In the genomic region with DNA sequence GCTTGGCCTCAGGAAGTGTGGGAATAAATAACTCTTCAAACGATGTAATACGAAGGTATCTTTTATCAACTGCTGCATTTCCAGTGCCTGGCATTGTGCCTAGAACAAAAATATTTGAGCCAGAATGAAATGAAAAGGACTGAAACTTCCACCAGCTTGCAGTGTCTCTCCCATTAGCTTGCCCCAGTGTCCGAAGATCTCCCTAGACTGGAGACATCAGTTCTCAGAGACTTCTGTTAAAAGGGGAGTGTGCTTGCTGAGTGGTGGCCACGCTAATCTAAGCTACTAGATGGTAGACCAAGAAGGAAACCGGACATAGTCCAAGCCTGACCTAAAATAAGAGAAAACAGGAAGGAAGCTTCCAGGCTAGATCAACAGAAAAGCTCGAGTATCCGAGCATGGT, we compare ENCODE assay signal across 1 cellular context.
TF ChIP-seq lines count a peak whose summit lies in the region.

No MANE protein-coding gene starts in this region.

TF ChIP-seq in K562, 482 proteins besides CTCF, POLR2A, EP300 and RAD21 (continued from another document):
- TF ChIP-seq, protein P1, sequence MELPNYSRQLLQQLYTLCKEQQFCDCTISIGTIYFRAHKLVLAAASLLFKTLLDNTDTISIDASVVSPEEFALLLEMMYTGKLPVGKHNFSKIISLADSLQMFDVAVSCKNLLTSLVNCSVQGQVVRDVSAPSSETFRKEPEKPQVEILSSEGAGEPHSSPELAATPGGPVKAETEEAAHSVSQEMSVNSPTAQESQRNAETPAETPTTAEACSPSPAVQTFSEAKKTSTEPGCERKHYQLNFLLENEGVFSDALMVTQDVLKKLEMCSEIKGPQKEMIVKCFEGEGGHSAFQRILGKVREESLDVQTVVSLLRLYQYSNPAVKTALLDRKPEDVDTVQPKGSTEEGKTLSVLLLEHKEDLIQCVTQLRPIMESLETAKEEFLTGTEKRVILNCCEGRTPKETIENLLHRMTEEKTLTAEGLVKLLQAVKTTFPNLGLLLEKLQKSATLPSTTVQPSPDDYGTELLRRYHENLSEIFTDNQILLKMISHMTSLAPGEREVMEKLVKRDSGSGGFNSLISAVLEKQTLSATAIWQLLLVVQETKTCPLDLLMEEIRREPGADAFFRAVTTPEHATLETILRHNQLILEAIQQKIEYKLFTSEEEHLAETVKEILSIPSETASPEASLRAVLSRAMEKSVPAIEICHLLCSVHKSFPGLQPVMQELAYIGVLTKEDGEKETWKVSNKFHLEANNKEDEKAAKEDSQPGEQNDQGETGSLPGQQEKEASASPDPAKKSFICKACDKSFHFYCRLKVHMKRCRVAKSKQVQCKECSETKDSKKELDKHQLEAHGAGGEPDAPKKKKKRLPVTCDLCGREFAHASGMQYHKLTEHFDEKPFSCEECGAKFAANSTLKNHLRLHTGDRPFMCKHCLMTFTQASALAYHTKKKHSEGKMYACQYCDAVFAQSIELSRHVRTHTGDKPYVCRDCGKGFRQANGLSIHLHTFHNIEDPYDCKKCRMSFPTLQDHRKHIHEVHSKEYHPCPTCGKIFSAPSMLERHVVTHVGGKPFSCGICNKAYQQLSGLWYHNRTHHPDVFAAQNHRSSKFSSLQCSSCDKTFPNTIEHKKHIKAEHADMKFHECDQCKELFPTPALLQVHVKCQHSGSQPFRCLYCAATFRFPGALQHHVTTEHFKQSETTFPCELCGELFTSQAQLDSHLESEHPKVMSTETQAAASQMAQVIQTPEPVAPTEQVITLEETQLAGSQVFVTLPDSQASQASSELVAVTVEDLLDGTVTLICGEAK (IDR thresholded peaks at IDR 0.05) = peak; percentile 26; the same call in 1 of the 2 replicates
- TF ChIP-seq, protein P1 (CRISPR knock-in tag; IDR thresholded peaks at IDR 0.05) = no peak
- no peak for TF ChIP-seq FOS (IDR thresholded peaks at IDR 0.05; ENCODE audit: extremely low read depth, insufficient read length)
- TF ChIP-seq ETV6 (IDR thresholded peaks at IDR 0.05; ENCODE audit: borderline replicate concordance in 1 of 2, low read depth in 2 of 2, low read length in 1 of 2) = 0 out of 4 replicates have a peak, but pooled peaks of 1 of the 2 experiments have one; percentile 27
- TF ChIP-seq ETV6 (CRISPR knock-in tag; IDR thresholded peaks at IDR 0.05; ENCODE audit: borderline replicate concordance) = no peak
- peak; percentile 66; the same call in 1 of the 2 replicates for TF ChIP-seq ZBTB17 (CRISPR knock-in tag; IDR thresholded peaks at IDR 0.05)
